ENCODE assay signal across 8 cellular contexts in the genomic region with DNA sequence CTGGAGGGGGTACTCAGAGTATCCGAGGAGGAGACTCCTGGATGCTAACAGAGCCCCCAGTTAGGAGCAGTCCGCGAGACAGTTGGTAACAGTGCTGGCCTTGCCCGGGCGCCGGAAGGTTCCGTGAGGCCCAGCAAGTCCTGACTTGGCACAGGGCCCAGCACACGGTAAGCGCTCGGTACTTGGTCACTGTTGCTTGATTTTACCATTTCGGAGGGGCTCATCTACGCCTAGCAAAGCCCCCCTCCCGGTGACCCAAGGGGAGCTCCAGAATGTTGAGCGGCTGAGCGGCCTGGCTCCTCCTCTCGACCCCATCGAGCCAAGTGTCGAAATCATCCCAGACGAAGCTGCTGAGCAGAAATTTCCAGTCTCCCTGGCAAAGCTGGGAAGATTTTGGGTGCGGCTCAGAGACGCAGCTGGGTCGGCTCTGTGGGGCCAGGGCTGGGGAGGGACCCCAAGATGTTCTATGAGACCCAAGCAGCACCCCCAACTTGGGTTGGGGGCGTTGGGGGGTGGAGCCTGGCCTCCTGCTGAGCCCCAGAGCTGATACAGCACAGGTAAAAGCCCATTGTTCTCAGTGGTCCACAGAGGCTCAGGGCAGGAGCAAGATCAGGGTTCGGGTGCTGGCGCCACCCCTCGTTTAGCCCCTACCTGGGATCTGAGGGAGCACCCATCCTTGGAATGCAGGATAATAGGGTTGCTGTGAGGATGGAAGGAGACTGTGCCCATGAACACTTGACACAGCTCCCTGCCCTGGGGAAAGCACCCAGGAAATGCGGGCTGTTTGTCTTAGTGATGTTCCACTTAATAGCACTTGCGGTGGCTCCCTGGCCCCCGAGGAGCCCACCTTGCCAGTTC.
A peak's percentile ranks its signal among the peaks of the same experiment; 100 is the strongest.
DNase-seq lines count a peak whose midpoint lies in the region; ATAC-seq and TF ChIP-seq lines count a peak whose summit lies in the region.

No MANE protein-coding gene starts in this region.

- H3K4me1 Mint-ChIP-seq in natural killer cell, result peaks cover 6 to 8% of the 10 kb centered on the region in 2 donors
- H3K4me1 Mint-ChIP-seq in natural killer cell treated with Interleukin-12 subunit alpha and Interleukin-12 subunit beta and Interleukin-15 and Interleukin-18, amount 100 ng/mL, for 72 hours (ENCODE audit: low read depth in 2 of 2), result peaks cover 11 to 13% of the 10 kb centered on the region in 2 donors
- H3K4me1 Mint-ChIP-seq in stimulated activated memory B cell treated with anti-CD40 and anti-IgM and Interleukin-4, amounts not matched to agents 10 μg/mL and 1 μg/mL and 100 μg/mL, for 72 hours, result peaks cover 24% of the 10 kb centered on the region

- peaks cover 22 to 25% of the 10 kb centered on the region in 2 donors for H3K27me3 Mint-ChIP-seq in natural killer cell (ENCODE audit: low read depth in 2 of 2)
- H3K27me3 Mint-ChIP-seq in natural killer cell treated with Interleukin-12 subunit alpha and Interleukin-12 subunit beta and Interleukin-15 and Interleukin-18, amount 100 ng/mL, for 72 hours, result peaks cover 0 to 3% of the 10 kb centered on the region in 2 donors
- peaks cover 37% of the 10 kb centered on the region for H3K27me3 Mint-ChIP-seq in stimulated activated memory B cell treated with anti-CD40 and anti-IgM and Interleukin-4, amounts not matched to agents 10 μg/mL and 1 μg/mL and 100 μg/mL, for 72 hours

- no peaks in the 10 kb centered on the region for H3K36me3 Mint-ChIP-seq in natural killer cell
- no peaks in the 10 kb centered on the region for H3K36me3 Mint-ChIP-seq in natural killer cell treated with Interleukin-12 subunit alpha and Interleukin-12 subunit beta and Interleukin-15 and Interleukin-18, amount 100 ng/mL, for 72 hours
- H3K36me3 Mint-ChIP-seq in stimulated activated memory B cell treated with anti-CD40 and anti-IgM and Interleukin-4, amounts not matched to agents 10 μg/mL and 1 μg/mL and 100 μg/mL, for 72 hours, result no peaks in the 10 kb centered on the region

- peak overlapping the region; percentile 99 for H3K27ac ChIP-seq in cingulate gyrus (ENCODE audit: low read depth, low read length)

- intact Hi-C loops in natural killer cell (cut with micrococcal nuclease), result no loop called here

- no peak for ATAC-seq in natural killer cell
- no peak for ATAC-seq in natural killer cell treated with Interleukin-12 subunit alpha and Interleukin-12 subunit beta and Interleukin-15 and Interleukin-18, amount 100 ng/mL, for 72 hours
- ATAC-seq in stimulated activated memory B cell treated with anti-CD40 and anti-IgM and Interleukin-4, amounts not matched to agents 10 μg/mL and 1 μg/mL and 100 μg/mL, for 72 hours, result no peak

- no peak overlapping the region for H3K4me3 Mint-ChIP-seq in natural killer cell
- no peak overlapping the region for H3K4me3 Mint-ChIP-seq in natural killer cell treated with Interleukin-12 subunit alpha and Interleukin-12 subunit beta and Interleukin-15 and Interleukin-18, amount 100 ng/mL, for 72 hours
- no peak overlapping the region for H3K4me3 Mint-ChIP-seq in stimulated activated memory B cell treated with anti-CD40 and anti-IgM and Interleukin-4, amounts not matched to agents 10 μg/mL and 1 μg/mL and 100 μg/mL, for 72 hours

- H3K27ac Mint-ChIP-seq in natural killer cell, result peak overlapping the region; percentile 8 to 92
- peak overlapping the region in 1 of 2 donors; percentile 56 for H3K27ac Mint-ChIP-seq in natural killer cell treated with Interleukin-12 subunit alpha and Interleukin-12 subunit beta and Interleukin-15 and Interleukin-18, amount 100 ng/mL, for 72 hours
- peak overlapping the region; percentile 8 for H3K27ac Mint-ChIP-seq in stimulated activated memory B cell treated with anti-CD40 and anti-IgM and Interleukin-4, amounts not matched to agents 10 μg/mL and 1 μg/mL and 100 μg/mL, for 72 hours

- no peaks in the 10 kb centered on the region for H3K9me3 Mint-ChIP-seq in natural killer cell
- H3K9me3 Mint-ChIP-seq in natural killer cell treated with Interleukin-12 subunit alpha and Interleukin-12 subunit beta and Interleukin-15 and Interleukin-18, amount 100 ng/mL, for 72 hours, result no peaks in the 10 kb centered on the region
- no peaks in the 10 kb centered on the region for H3K9me3 Mint-ChIP-seq in stimulated activated memory B cell treated with anti-CD40 and anti-IgM and Interleukin-4, amounts not matched to agents 10 μg/mL and 1 μg/mL and 100 μg/mL, for 72 hours

- DNase-seq in natural killer cell (no peak), RPMI8226 (peak; percentile 50), left kidney (ENCODE audit: low read depth, low spot score) (peak; percentile 93), NCI-H82 treated with DMSO at 0.1 percent for 48 hours (lab: John Stamatoyannopoulos, UW; ENCODE audit: unreplicated experiment) (no peak), NCI-H1417 treated with DMSO at 0.1 percent for 48 hours (lab: John Stamatoyannopoulos, UW) (no peak)
- DNase-seq in natural killer cell treated with Interleukin-12 subunit alpha and Interleukin-12 subunit beta and Interleukin-15 and Interleukin-18, amount 100 ng/mL, for 72 hours (ENCODE audit: low spot score), result no peak

- TF ChIP-seq CTCF in natural killer cell (IDR thresholded peaks at IDR 0.05), result no peak

Comparison
In these comparisons a context has a peak if more than half of its experiments do, and no peak if none do; other contexts are left out.
1. DNase-seq: peak in RPMI8226 (single experiment) and left kidney (single experiment); none in natural killer cell (single experiment), natural killer cell treated with Interleukin-12 subunit alpha and Interleukin-12 subunit beta and Interleukin-15 and Interleukin-18, amount 100 ng/mL, for 72 hours (single experiment), NCI-H82 treated with DMSO at 0.1 percent for 48 hours (single experiment) and NCI-H1417 treated with DMSO at 0.1 percent for 48 hours (single experiment).